ENCODE assay signal across 8 cellular contexts in genomic region chr3:170180107-170180951, GRCh38. TPM values are rescaled to one million over a fixed set of nuclear protein-coding genes. Genes with fewer than 3 reads are reported as not detected.
DNase-seq lines count a peak whose midpoint lies in the region; ATAC-seq and TF ChIP-seq lines count a peak whose summit lies in the region.

No MANE protein-coding gene starts in this region.

- DNase-seq in activated CD8-positive, alpha-beta memory T cell treated with anti-CD3 and anti-CD28 coated beads, Interleukin-2, amount 10 ng/mL, durations not matched to agents 7 days and 5 days, result peak; percentile 44
- no peak for DNase-seq in activated CD8-positive, alpha-beta memory T cell treated with anti-CD3 and anti-CD28 coated beads for 24 hours
- DNase-seq in NCI-H774 (lab: John Stamatoyannopoulos, UW) (peak; percentile 37), MCF 10A (ENCODE audit: unreplicated experiment) (peak; percentile 31), left colon (no peak), nucleus accumbens (lab: John Stamatoyannopoulos, UW) (no peak)

- peak overlapping the region; percentile 97 to 99 (median 98) for H3K9ac ChIP-seq in subcutaneous abdominal adipose tissue (ENCODE audit: low read length in 5 of 5)

- H3K27me3 Mint-ChIP-seq in activated CD8-positive, alpha-beta memory T cell treated with anti-CD3 and anti-CD28 coated beads, Interleukin-2, amount 10 ng/mL, durations not matched to agents 7 days and 5 days, result no peaks in the 10 kb centered on the region
- H3K27me3 Mint-ChIP-seq in MCF 10A (ENCODE audit: insufficient read depth, unreplicated experiment), result no peaks in the 10 kb centered on the region

- POLR2A ChIA-PET in MCF 10A (lab: Yijun Ruan, JAX), result interaction anchor here (0.7 to 4.7 kb wide), 15 partner anchors 9 to 689 kb away, joined by 3 to 35 read pairs (median 7); partner anchors contain the start of genes PRKCI, RPL22L1, SEC62 and SKIL

- H3K4me1 ChIP-seq in subcutaneous abdominal adipose tissue (ENCODE audit: control insufficient read depth in 5 of 5, insufficient read depth in 5 of 5, low read length in 5 of 5), result peaks cover 0 to 24% (median 18%) of the 10 kb centered on the region in 5 donors

- H3K4me3 Mint-ChIP-seq in activated CD8-positive, alpha-beta memory T cell treated with anti-CD3 and anti-CD28 coated beads, Interleukin-2, amount 10 ng/mL, durations not matched to agents 7 days and 5 days, result peak overlapping the region; percentile 89
- peak overlapping the region; percentile 89 for H3K4me3 Mint-ChIP-seq in MCF 10A (ENCODE audit: unreplicated experiment)

- peaks cover 22% of the 10 kb centered on the region for H3K4me1 Mint-ChIP-seq in activated CD8-positive, alpha-beta memory T cell treated with anti-CD3 and anti-CD28 coated beads, Interleukin-2, amount 10 ng/mL, durations not matched to agents 7 days and 5 days
- peaks cover 6% of the 10 kb centered on the region for H3K4me1 Mint-ChIP-seq in MCF 10A (ENCODE audit: insufficient read depth, unreplicated experiment)

- TSS peak; percentile 43 for BruUV-seq in MCF 10A (replicated peaks; lab: Mats Ljungman, UMichigan)

- H3K27ac ChIP-seq in subcutaneous abdominal adipose tissue (ENCODE audit: low read depth, low read length), result peak overlapping the region; percentile 95

- peak overlapping the region; percentile 100 for H3K27ac Mint-ChIP-seq in activated CD8-positive, alpha-beta memory T cell treated with anti-CD3 and anti-CD28 coated beads, Interleukin-2, amount 10 ng/mL, durations not matched to agents 7 days and 5 days
- peak overlapping the region; percentile 96 for H3K27ac Mint-ChIP-seq in MCF 10A (ENCODE audit: low read depth, unreplicated experiment)

- H3K36me3 Mint-ChIP-seq in activated CD8-positive, alpha-beta memory T cell treated with anti-CD3 and anti-CD28 coated beads, Interleukin-2, amount 10 ng/mL, durations not matched to agents 7 days and 5 days, result peaks cover 30% of the 10 kb centered on the region
- peaks cover 46% of the 10 kb centered on the region for H3K36me3 Mint-ChIP-seq in MCF 10A (ENCODE audit: insufficient read depth, unreplicated experiment)

- H3K36me3 ChIP-seq in subcutaneous abdominal adipose tissue (ENCODE audit: control insufficient read depth in 5 of 5, insufficient read depth in 5 of 5, low read length in 5 of 5), result peaks cover 9 to 27% (median 22%) of the 10 kb centered on the region in 5 donors

- CTCF ChIA-PET in activated CD8-positive, alpha-beta memory T cell treated with anti-CD3 and anti-CD28 coated beads, Interleukin-2, amount 10 ng/mL, durations not matched to agents 7 days and 5 days (lab: Charles Lee), result interaction anchor here (0.6 to 1.7 kb wide), 3 partner anchors 35 to 731 kb away, joined by 3 to 6 read pairs (median 4); no protein-coding TSS in a partner anchor
- CTCF ChIA-PET in MCF 10A (lab: Yijun Ruan, JAX), result interaction anchor here (0.6 to 0.7 kb wide), 3 partner anchors 54 to 1180 kb away, joined by 3 read pairs; no protein-coding TSS in a partner anchor

- H3K9me3 Mint-ChIP-seq in activated CD8-positive, alpha-beta memory T cell treated with anti-CD3 and anti-CD28 coated beads, Interleukin-2, amount 10 ng/mL, durations not matched to agents 7 days and 5 days (ENCODE audit: low read depth), result no peaks in the 10 kb centered on the region
- no peaks in the 10 kb centered on the region for H3K9me3 Mint-ChIP-seq in MCF 10A (ENCODE audit: unreplicated experiment)

- H3K9me3 ChIP-seq in subcutaneous abdominal adipose tissue (ENCODE audit: control insufficient read depth in 5 of 5, low read length in 5 of 5), result no peaks in the 10 kb centered on the region

- intact Hi-C loops in MCF 10A (cut with micrococcal nuclease) (loop anchor here (2.0 to 10.0 kb wide), 4 partner anchors 74 to 308 kb away; partner anchors contain the start of gene SKIL), left colon (cut with DNase I, micrococcal nuclease) (no loop called here)

- ATAC-seq in activated CD8-positive, alpha-beta memory T cell treated with anti-CD3 and anti-CD28 coated beads, Interleukin-2, amount 10 ng/mL, durations not matched to agents 7 days and 5 days, result peak; percentile 25
- ATAC-seq in HG02642 (IDR thresholded peaks at IDR 0.05; ENCODE audit: poor library complexity, unreplicated experiment), result peak; percentile 22
- peak; percentile 47 for ATAC-seq in left colon

- peak overlapping the region; percentile 85 to 97 (median 95) for H3K4me3 ChIP-seq in subcutaneous abdominal adipose tissue (ENCODE audit: low read depth in 1 of 5, low read length in 5 of 5)

- no peak for TF ChIP-seq CTCF in MCF 10A (IDR thresholded peaks at IDR 0.05; ENCODE audit: unreplicated experiment)

- H3K27me3 ChIP-seq in subcutaneous abdominal adipose tissue (ENCODE audit: control insufficient read depth in 5 of 5, insufficient read depth in 4 of 5, low read length in 5 of 5), result no peaks in the 10 kb centered on the region

RNA-seq across cellular contexts. Expression of gene PHC3, which starts 1.2 kb away (rescaled TPM):
- 10 to 100 TPM; 51.4 to 78.3 TPM for total RNA-seq in activated CD8-positive, alpha-beta memory T cell treated with anti-CD3 and anti-CD28 coated beads, Interleukin-2, amount 10 ng/mL, durations not matched to agents 7 days and 5 days
- total RNA-seq in MCF 10A (2022) (54.3 and 65.3 TPM in 2 replicates), left colon (10 to 100 TPM; 49.3 to 51.1 TPM)

RNA-seq across cellular contexts. Expression of gene PRKCI, which starts 41.9 kb away (rescaled TPM):
- 10 to 100 TPM; 13.3 to 16.4 TPM for total RNA-seq in activated CD8-positive, alpha-beta memory T cell treated with anti-CD3 and anti-CD28 coated beads, Interleukin-2, amount 10 ng/mL, durations not matched to agents 7 days and 5 days
- 46.3 and 62.8 TPM in 2 replicates for total RNA-seq in MCF 10A (2022)
- 10 to 100 TPM; 48.7 to 49.4 TPM for total RNA-seq in left colon

Comparison
In these comparisons a context has a peak if more than half of its experiments do, and no peak if none do; other contexts are left out.
1. DNase-seq: peak in activated CD8-positive, alpha-beta memory T cell treated with anti-CD3 and anti-CD28 coated beads, Interleukin-2, amount 10 ng/mL, durations not matched to agents 7 days and 5 days (single experiment), NCI-H774 (single experiment) and MCF 10A (single experiment); none in activated CD8-positive, alpha-beta memory T cell treated with anti-CD3 and anti-CD28 coated beads for 24 hours (single experiment), left colon (0 of 2) and nucleus accumbens (0 of 56).
2. Peak in every context shown above with its lines, with median percentiles within 50 percentile points of each other: ATAC-seq.